16 cellular contexts compared by ENCODE assay signal in genomic region chr9:113913426-113914195, GRCh38. TPM values are rescaled to one million over a fixed set of nuclear protein-coding genes. Genes with fewer than 3 reads are reported as not detected.
DNase-seq lines count a peak whose midpoint lies in the region; ATAC-seq, FAIRE-seq and TF ChIP-seq lines count a peak whose summit lies in the region.
"Had no signal": no experiment of that assay in that cellular context is flagged by ENCODE, and none has a peak within 500 bp of the region (broad histone marks: within the 10 kb centered on the region; RNA-seq: fewer than 3 reads in every experiment).

No MANE protein-coding gene starts in this region.

- dilution Hi-C loops in IMR-90 (cut with HindIII; ENCODE audit: low sequenced_read_pairs, unreplicated experiment): no loop called here

- DNase-seq in AG10803 (ENCODE audit: low read depth): peak; percentile 66
- peak; percentile 28 for DNase-seq in IMR-90
- peak; percentile 62 for DNase-seq in fibroblast of gingiva (ENCODE audit: low read depth)
- peak; percentile 3 for DNase-seq in pons (ENCODE audit: low spot score)
- no peak for DNase-seq in NCI-H187 (lab: John Stamatoyannopoulos, UW)
- DNase-seq in frontal cortex (ENCODE audit: low spot score in 2 of 2): no peak
- no peak for DNase-seq in T-helper 9 cell
- DNase-seq in NCI-H187 treated with DMSO at 0.1 percent for 48 hours (lab: John Stamatoyannopoulos, UW): no peak
- DNase-seq: activated CD4-positive, alpha-beta T cell treated with anti-CD3 and anti-CD28 coated beads, Interleukin-2, amount 50 U/mL, for 48 hours; cortex of kidney; erythroblast; hippocampal formation; NCI-H446 treated with DMSO at 0.1 percent for 48 hours; OCI-M1; SK-N-SH had no signal

- H3K23ac ChIP-seq in IMR-90 (ENCODE audit: low read depth, low read length): no peak overlapping the region

- H3K9ac ChIP-seq in IMR-90 (ENCODE audit: low read depth, low read length): no peak overlapping the region
- H3K9ac ChIP-seq: SK-N-SH had no signal

- no peak overlapping the region for H3K56ac ChIP-seq in IMR-90 (ENCODE audit: extremely low read depth, insufficient read depth, low read length)

- no peak overlapping the region for H2BK15ac ChIP-seq in IMR-90 (ENCODE audit: low read depth, low read length)

- H3K9me3 ChIP-seq in IMR-90 (ENCODE audit: control insufficient read depth, insufficient read depth, low read length): no peaks in the 10 kb centered on the region
- H3K9me3 ChIP-seq: SK-N-SH had no signal

- peaks cover 3% of the 10 kb centered on the region; the same call in 1 of the 2 replicates for H3K4me1 ChIP-seq in IMR-90 (ENCODE audit: control insufficient read depth, insufficient read depth, low read length)

- H4K5ac ChIP-seq in IMR-90 (ENCODE audit: low read depth, low read length): no peak overlapping the region

- no TSS peak for BruUV-seq in IMR-90 (replicated peaks; lab: Mats Ljungman, UMichigan)

- no peak overlapping the region for H3K4me3 ChIP-seq in AG10803 (ENCODE audit: low read length)
- H3K4me3 ChIP-seq in IMR-90 (ENCODE audit: insufficient read depth, low read depth, low read length): no peak overlapping the region

- H2BK5ac ChIP-seq in IMR-90 (ENCODE audit: low read depth, low read length, poor library complexity, severe bottlenecking): no peak overlapping the region

- 80% methylated on average over 1 of the region's 5 CpGs; no CpG with 5 or more reads in 1 of the 2 experiments for WGBS in IMR-90 (ENCODE audit: extremely low coverage in 2 of 2, insufficient read length in 1 of 2), 2 experiments

- FAIRE-seq in frontal cortex (lab: Jason Lieb, UNC): no peak

- no peak for TF ChIP-seq RAD21 in IMR-90 (IDR thresholded peaks at IDR 0.05; ENCODE audit: low read length)

- H3K79me1 ChIP-seq in IMR-90 (ENCODE audit: low read depth in 1 of 2, low read length in 2 of 2): peaks cover 50 to 88% of the 10 kb centered on the region in 2 experiments

- peaks cover 3% of the 10 kb centered on the region for H3K36me3 ChIP-seq in IMR-90 (ENCODE audit: control insufficient read depth, insufficient read depth, low read length)

- no peak overlapping the region for H2BK120ac ChIP-seq in IMR-90 (ENCODE audit: low read depth, low read length)

- intact Hi-C loops in IMR-90 (cut with micrococcal nuclease): no loop called here

- no peak overlapping the region for H4K91ac ChIP-seq in IMR-90 (ENCODE audit: insufficient read depth, low read depth, low read length)

- TF ChIP-seq CTCF in AG10803 (conservative IDR thresholded peaks at IDR 0.05; ENCODE audit: low read length): no peak
- no peak for TF ChIP-seq CTCF in IMR-90 (conservative IDR thresholded peaks at IDR 0.05; ENCODE audit: low read depth, low read length)

- ATAC-seq in IMR-90 (ENCODE audit: low read depth): peak; percentile 56
- ATAC-seq: activated T-helper 17 cell treated with anti-CD3 and anti-CD28 coated beads, Interleukin-2, amount 50 U/mL, for 72 hours had no signal

- CTCF ChIA-PET in IMR-90 (lab: Yijun Ruan, JAX): no interaction called here

- no peak overlapping the region for H3K4me2 ChIP-seq in IMR-90 (ENCODE audit: low read depth, low read length)
- H3K4me2 ChIP-seq: SK-N-SH had no signal

- no peak overlapping the region for H3K18ac ChIP-seq in IMR-90 (ENCODE audit: low read depth, low read length)

- no peak overlapping the region for H2AK5ac ChIP-seq in IMR-90 (ENCODE audit: low read depth, low read length)

- H2AFZ ChIP-seq in IMR-90 (replicated peaks; ENCODE audit: low read length, poor library complexity): no peak overlapping the region

- no peak overlapping the region for H3K14ac ChIP-seq in IMR-90 (replicated peaks; ENCODE audit: low read depth, low read length)

- in situ Hi-C loops in IMR-90 (cut with MboI; ENCODE audit: low sequenced_read_pairs): no loop called here

- no peak overlapping the region for H2BK20ac ChIP-seq in IMR-90 (ENCODE audit: low read depth, low read length)

- no peak overlapping the region for H2AK9ac ChIP-seq in IMR-90 (replicated peaks; ENCODE audit: low read depth, low read length, poor library complexity)

- POLR2A ChIA-PET in IMR-90 (lab: Charles Lee; ENCODE audit: unreplicated experiment): no interaction called here

- H4K20me1 ChIP-seq in IMR-90 (ENCODE audit: insufficient read depth, low read length): peaks cover 66% of the 10 kb centered on the region

- TF ChIP-seq POLR2A in IMR-90 (IDR thresholded peaks at IDR 0.05; ENCODE audit: low read depth, low read length): no peak

- no peak overlapping the region for H3K27ac ChIP-seq in IMR-90 (ENCODE audit: insufficient read depth, low read length)

- no peak overlapping the region for H3K4ac ChIP-seq in IMR-90 (ENCODE audit: low read depth, low read length)

- no peak overlapping the region for H4K8ac ChIP-seq in IMR-90 (ENCODE audit: low read depth in 2 of 2, low read length in 2 of 2)

- H3K27me3 ChIP-seq in IMR-90 (ENCODE audit: control insufficient read depth, insufficient read depth, low read length): no peaks in the 10 kb centered on the region

- peaks cover 27% of the 10 kb centered on the region for H3K9me1 ChIP-seq in IMR-90 (ENCODE audit: insufficient read depth, low read length)

TF ChIP-seq in IMR-90, 13 proteins besides CTCF, POLR2A, EP300 and RAD21:
- TF ChIP-seq CEBPB (IDR thresholded peaks at IDR 0.05; ENCODE audit: low read depth, low read length): 0 out of 2 replicates have a peak, but pooled peaks have one; percentile 3
- no peak for TF ChIP-seq MAFK (IDR thresholded peaks at IDR 0.05; ENCODE audit: low read depth, low read length)

RNA-seq across cellular contexts. Expression of gene ZNF618, which starts 37.5 kb away (rescaled TPM):
- total RNA-seq in IMR-90 (2012; rRNA removed) (7.5 and 8.2 TPM in 2 replicates), frontal cortex (4.9 TPM)
- polyA plus RNA-seq in IMR-90 (2012; rRNA removed): 9.4 and 10.2 TPM in 2 replicates
- polyA plus RNA-seq in IMR-90 (2012; cell fraction: cytosol; rRNA removed): 4.1 and 5.9 TPM in 2 replicates
- 18.5 and 28.9 TPM in 2 replicates for polyA plus RNA-seq in IMR-90 (2012; cell fraction: nucleus; rRNA removed; ENCODE audit: low replicate concordance)

Comparison
In these comparisons a context has a peak if more than half of its experiments do, and no peak if none do; other contexts are left out.
1. DNase-seq: peak in AG10803 (single experiment), IMR-90 (single experiment), fibroblast of gingiva (single experiment) and pons (single experiment); none in NCI-H187 (0 of 2), frontal cortex (0 of 2), T-helper 9 cell (single experiment) and NCI-H187 treated with DMSO at 0.1 percent for 48 hours (single experiment).